1 cellular context compared by ENCODE assay signal in the genomic region with DNA sequence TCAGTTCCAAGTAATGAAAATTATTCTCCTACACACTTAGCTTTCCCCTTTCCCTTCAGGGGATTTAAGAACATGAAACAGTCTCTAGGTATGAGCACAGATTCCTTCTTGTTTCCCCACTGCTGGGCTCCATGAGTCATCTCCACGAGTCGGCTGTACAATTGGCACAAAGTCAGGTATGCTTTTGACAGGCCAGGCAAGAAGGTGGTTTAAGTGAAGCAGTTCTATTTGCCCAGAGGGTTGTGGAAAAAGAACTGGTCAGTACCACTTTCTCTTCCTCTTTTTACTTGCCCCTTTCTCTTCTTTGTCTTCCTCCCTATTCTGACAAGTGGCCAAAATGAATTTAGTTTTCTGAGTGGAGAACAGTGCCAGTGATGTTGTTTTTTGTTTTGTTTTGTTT.
TF ChIP-seq lines count a peak whose summit lies in the region.

No MANE protein-coding gene starts in this region.

TF ChIP-seq in A549, 52 proteins besides CTCF, POLR2A, EP300 and RAD21 (continued from another document):
- no peak for TF ChIP-seq RCOR1 (IDR thresholded peaks at IDR 0.05; ENCODE audit: low read depth, low read length)
- no peak for TF ChIP-seq ELK1 (IDR thresholded peaks at IDR 0.05; ENCODE audit: low read depth, low read length)
- peak; percentile 59; the same call in 1 of the 2 replicates for TF ChIP-seq GATA3 (IDR thresholded peaks at IDR 0.05; ENCODE audit: borderline replicate concordance)
- TF ChIP-seq FOSL2 (IDR thresholded peaks at IDR 0.05): peak; percentile 75
- peak; percentile 85 for TF ChIP-seq FOSL2 (CRISPR knock-in tag; IDR thresholded peaks at IDR 0.05)
